In genomic region chr5:97209343-97209742, GRCh38 we compare ENCODE assay signal across 34 cellular contexts.
"Had no signal": no experiment of that assay in that cellular context is flagged by ENCODE, and none has a peak within 500 bp of the region (broad histone marks: within the 10 kb centered on the region; RNA-seq: fewer than 3 reads in every experiment).

No MANE protein-coding gene starts in this region.

- ATAC-seq: activated CD8-positive, alpha-beta T cell treated with anti-CD3 and anti-CD28 coated beads for 36 hours; activated naive CD4-positive, alpha-beta T cell treated with anti-CD3 and anti-CD28 coated beads, Interleukin-2, amount 50 U/mL, for 72 hours; activated T-cell treated with anti-CD3 and anti-CD28 coated beads, Interleukin-2, amount 50 U/mL, for 4 hours; activated T-cell treated with anti-CD3 and anti-CD28 coated beads, Interleukin-2, amount 50 U/mL, for 72 hours; activated T-helper 17 cell treated with anti-CD3 and anti-CD28 coated beads, Interleukin-2, amount 50 U/mL, for 72 hours; body of pancreas had no signal

- H3K27ac ChIP-seq: adrenal gland, body of pancreas, brain microvascular endothelial cell, breast epithelium, VCaP had no signal

- DNase-seq: activated B cell treated with CpG ODN at 0.5 μM for 24 hours; activated CD4-positive, alpha-beta memory T cell treated with anti-CD3 and anti-CD28 coated beads for 36 hours; activated CD4-positive, alpha-beta T cell treated with anti-CD3 and anti-CD28 coated beads for 4 hours; activated CD4-positive, alpha-beta T cell treated with anti-CD3 and anti-CD28 coated beads, Interleukin-2, amount 10 ng/mL, durations not matched to agents 24 days and 14 days; activated CD4-positive, alpha-beta T cell treated with anti-CD3 and anti-CD28 coated beads, Interleukin-2, amount 50 U/mL, for 1 hour; activated CD4-positive, alpha-beta T cell treated with anti-CD3 and anti-CD28 coated beads, Interleukin-2, amount 50 U/mL, for 4 hours; activated CD4-positive, CD25-positive, alpha-beta regulatory T cell treated with anti-CD3 and anti-CD28 coated beads, Interleukin-2, amount 50 U/mL, for 72 hours; activated CD8-positive, alpha-beta memory T cell treated with anti-CD3 and anti-CD28 coated beads, Interleukin-2, amount 50 U/mL, for 4 hours; activated CD8-positive, alpha-beta T cell treated with anti-CD3 and anti-CD28 coated beads for 36 hours; activated effector memory CD4-positive, alpha-beta T cell treated with anti-CD3 and anti-CD28 coated beads, Interleukin-2, amount 50 U/mL, for 16 hours; activated gamma-delta T cell treated with Interleukin-2 at 50 U/mL for 16 hours; activated naive CD4-positive, alpha-beta T cell; activated naive CD4-positive, alpha-beta T cell treated with anti-CD3 and anti-CD28 coated beads for 36 hours; activated naive CD4-positive, alpha-beta T cell treated with anti-CD3 and anti-CD28 coated beads, Interleukin-2, amount 50 U/mL, for 16 hours; activated naive CD8-positive, alpha-beta T cell treated with anti-CD3 and anti-CD28 coated beads for 36 hours; activated T-cell treated with anti-CD3 and anti-CD28 coated beads for 4 hours; activated T-cell treated with anti-CD3 and anti-CD28 coated beads, Interleukin-2, amount 50 U/mL, for 1 hour; activated T-cell treated with anti-CD3 and anti-CD28 coated beads, Interleukin-2, amount 50 U/mL, for 4 hours; activated T-cell treated with anti-CD3 and anti-CD28 coated beads, Interleukin-2, amount 50 U/mL, for 72 hours; adrenal gland; amniotic stem cell; aorta; body of pancreas; brain microvascular endothelial cell; central memory CD4-positive, alpha-beta T cell; T-helper 1 cell; T-helper 2 cell; T-helper 9 cell had no signal

- H3K9me3 ChIP-seq: adrenal gland, body of pancreas had no signal

- H3K4me3 ChIP-seq: adrenal gland, body of pancreas, breast epithelium had no signal

- H3K27me3 ChIP-seq: adrenal gland, body of pancreas, brain microvascular endothelial cell, breast epithelium had no signal

- H3K4me1 ChIP-seq: adrenal gland, body of pancreas, breast epithelium had no signal

- FAIRE-seq: astrocyte, TTC549 had no signal

- H3K36me3 ChIP-seq: adrenal gland, brain microvascular endothelial cell, breast epithelium had no signal
